In genomic region chr3:160826408-160826807, GRCh38 we compare ENCODE assay signal across 33 cellular contexts.
"Had no signal": no experiment of that assay in that cellular context is flagged by ENCODE, and none has a peak within 500 bp of the region (broad histone marks: within the 10 kb centered on the region; RNA-seq: fewer than 3 reads in every experiment).

No MANE protein-coding gene starts in this region.

- H3K4me1 ChIP-seq: adrenal gland, ascending aorta, body of pancreas, breast epithelium had no signal

- H3K9me3 ChIP-seq: adrenal gland, ascending aorta, body of pancreas, breast epithelium had no signal

- H3K36me3 ChIP-seq: adrenal gland, ascending aorta, brain microvascular endothelial cell, breast epithelium, cardiac muscle cell had no signal

- DNase-seq: activated effector memory CD4-positive, alpha-beta T cell treated with anti-CD3 and anti-CD28 coated beads, Interleukin-2, amount 50 U/mL, for 16 hours; activated effector memory CD4-positive, alpha-beta T cell treated with Interleukin-2 at 50 U/mL for 16 hours; activated gamma-delta T cell; activated gamma-delta T cell treated with Interleukin-2 at 50 U/mL for 16 hours; activated naive CD4-positive, alpha-beta T cell; activated naive CD4-positive, alpha-beta T cell treated with anti-CD3 and anti-CD28 coated beads for 36 hours; activated naive CD4-positive, alpha-beta T cell treated with anti-CD3 and anti-CD28 coated beads, Interleukin-2, amount 10 ng/mL, durations not matched to agents 7 days and 5 days; activated naive CD4-positive, alpha-beta T cell treated with anti-CD3 and anti-CD28 coated beads, Interleukin-2, amount 50 U/mL, for 16 hours; activated naive CD4-positive, alpha-beta T cell treated with Interleukin-2 at 50 U/mL for 16 hours; activated naive CD8-positive, alpha-beta T cell treated with anti-CD3 and anti-CD28 coated beads for 36 hours; activated naive CD8-positive, alpha-beta T cell treated with anti-CD3 and anti-CD28 coated beads, Interleukin-2, amount 10 ng/mL, durations not matched to agents 7 days and 5 days; activated naive CD8-positive, alpha-beta T cell treated with anti-CD3 and anti-CD28 coated beads, Interleukin-2, amount 50 U/mL, for 24 hours; activated T-cell treated with anti-CD3 and anti-CD28 coated beads, Interleukin-2, amount 50 U/mL, for 24 hours; activated T-cell treated with anti-CD3 and anti-CD28 coated beads, Interleukin-2, amount 50 U/mL, for 4 hours; activated T-cell treated with anti-CD3 and anti-CD28 coated beads, Interleukin-2, amount 50 U/mL, for 48 hours; activated T-cell treated with anti-CD3 and anti-CD28 coated beads, Interleukin-2, amount 50 U/mL, for 72 hours; adrenal gland; amniotic stem cell; amygdala; anterior cingulate cortex; aorta; body of pancreas; brain microvascular endothelial cell; caudate nucleus; central memory CD4-positive, alpha-beta T cell; cerebellar nuclear complex had no signal

- FAIRE-seq: astrocyte, bronchial epithelial cell had no signal

- H3K27me3 ChIP-seq: adrenal gland, ascending aorta, body of pancreas, brain microvascular endothelial cell, breast epithelium, cardiac muscle cell had no signal

- H3K4me3 ChIP-seq: adrenal gland, ascending aorta, body of pancreas, breast epithelium, cardiac muscle cell had no signal

- ATAC-seq: activated naive CD4-positive, alpha-beta T cell treated with anti-CD3 and anti-CD28 coated beads, Interleukin-2, amount 50 U/mL, for 72 hours; activated naive CD8-positive, alpha-beta T cell treated with anti-CD3 and anti-CD28 coated beads, Interleukin-2, amount 50 U/mL, for 24 hours; activated T-cell treated with anti-CD3 and anti-CD28 coated beads, Interleukin-2, amount 50 U/mL, for 4 hours; activated T-cell treated with anti-CD3 and anti-CD28 coated beads, Interleukin-2, amount 50 U/mL, for 72 hours; activated T-helper 17 cell treated with anti-CD3 and anti-CD28 coated beads, Interleukin-2, amount 50 U/mL, for 72 hours; body of pancreas had no signal

- H3K27ac ChIP-seq: adrenal gland, ascending aorta, body of pancreas, brain microvascular endothelial cell, breast epithelium, cardiac muscle cell had no signal
